Comparison of ENCODE assay signal across 31 cellular contexts in genomic region chr4:103938488-103938887, GRCh38.
"Had no signal": no experiment of that assay in that cellular context is flagged by ENCODE, and none has a peak within 500 bp of the region (broad histone marks: within the 10 kb centered on the region; RNA-seq: fewer than 3 reads in every experiment).

No MANE protein-coding gene starts in this region.

- H3K4me1 Mint-ChIP-seq: naive thymus-derived CD4-positive, alpha-beta T cell; nephron progenitor cell; stimulated activated naive CD8-positive, alpha-beta T cell treated with anti-CD3 and anti-CD28 coated beads, Interleukin-15, amount 100 ng/mL, for 72 hours had no signal

- H3K27ac Mint-ChIP-seq: naive thymus-derived CD4-positive, alpha-beta T cell; natural killer cell treated with Interleukin-12 subunit alpha and Interleukin-12 subunit beta and Interleukin-15 and Interleukin-18, amount 100 ng/mL, for 72 hours; nephron progenitor cell; progenitor cell of endocrine pancreas; type B pancreatic cell had no signal

- H3K4me2 ChIP-seq: smooth muscle cell had no signal

- H3K79me2 ChIP-seq: parathyroid adenoma had no signal

- H3K4me3 Mint-ChIP-seq: naive thymus-derived CD4-positive, alpha-beta T cell; natural killer cell treated with Interleukin-12 subunit alpha and Interleukin-12 subunit beta and Interleukin-15 and Interleukin-18, amount 100 ng/mL, for 72 hours; nephron progenitor cell; neural crest cell; stimulated activated naive CD8-positive, alpha-beta T cell treated with anti-CD3 and anti-CD28 coated beads, Interleukin-15, amount 100 ng/mL, for 72 hours; type B pancreatic cell had no signal

- H3K36me3 Mint-ChIP-seq: naive thymus-derived CD4-positive, alpha-beta T cell; natural killer cell treated with Interleukin-12 subunit alpha and Interleukin-12 subunit beta and Interleukin-15 and Interleukin-18, amount 100 ng/mL, for 72 hours; type B pancreatic cell had no signal

- H3K9ac ChIP-seq: parathyroid adenoma had no signal

- H3K9me3 ChIP-seq: ovary, psoas muscle, suprapubic skin, testis, tibial artery, transverse colon, vagina had no signal

- H3K36me3 ChIP-seq: ovary, spleen, suprapubic skin, tibial artery, transverse colon, vagina had no signal

- H3K4me1 ChIP-seq: parathyroid adenoma, psoas muscle, spleen, suprapubic skin, testis, tibial artery, transverse colon, vagina had no signal

- ATAC-seq: naive thymus-derived CD4-positive, alpha-beta T cell; natural killer cell treated with Interleukin-12 subunit alpha and Interleukin-12 subunit beta and Interleukin-15 and Interleukin-18, amount 100 ng/mL, for 72 hours; psoas muscle; right cardiac atrium; sciatic nerve; stimulated activated naive CD8-positive, alpha-beta T cell treated with anti-CD3 and anti-CD28 coated beads, Interleukin-15, amount 100 ng/mL, for 72 hours; stimulated activated naive CD8-positive, alpha-beta T cell treated with anti-CD3 and anti-CD28 coated beads, Interleukin-15, Interleukin-2, amounts not matched to agents 100 U/mL and 50 U/mL, for 24 hours had no signal

- H3K27me3 ChIP-seq: ovary, spleen, suprapubic skin, testis, transverse colon, vagina had no signal

- H3K9me3 Mint-ChIP-seq: natural killer cell treated with Interleukin-12 subunit alpha and Interleukin-12 subunit beta and Interleukin-15 and Interleukin-18, amount 100 ng/mL, for 72 hours; stimulated activated naive CD8-positive, alpha-beta T cell treated with anti-CD3 and anti-CD28 coated beads, Interleukin-15, amount 100 ng/mL, for 72 hours; type B pancreatic cell had no signal

- DNase-seq: naive thymus-derived CD4-positive, alpha-beta T cell; nephron progenitor cell; occipital lobe; ovary; posterior cingulate gyrus; psoas muscle; right cardiac atrium; spleen; stimulated activated CD4-positive, alpha-beta T cell treated with anti-CD3 and anti-CD28 coated beads, Interleukin-12 subunit alpha, Interleukin-12 subunit beta, amount 100 ng/mL, for 4 hours; stimulated activated CD4-positive, alpha-beta T cell treated with anti-CD3 and anti-CD28 coated beads, Interleukin-1b, Interleukin-23, amount 100 ng/mL, for 48 hours; stimulated activated CD4-positive, alpha-beta T cell treated with anti-CD3 and anti-CD28 coated beads, Interleukin-4, amount 100 ng/mL, for 1 hour; stimulated activated CD4-positive, alpha-beta T cell treated with anti-CD3 and anti-CD28 coated beads, Interleukin-4, amount 100 ng/mL, for 4 hours; stimulated activated CD8-positive, alpha-beta memory T cell treated with anti-CD3 and anti-CD28 coated beads, Interleukin-4, amount 100 ng/mL, for 48 hours; stimulated activated naive CD4-positive, alpha-beta T cell; stimulated activated naive CD8-positive, alpha-beta T cell treated with anti-CD3 and anti-CD28 coated beads, Interleukin-15, amount 100 ng/mL, for 72 hours; stimulated activated naive CD8-positive, alpha-beta T cell treated with anti-CD3 and anti-CD28 coated beads, Interleukin-15, Interleukin-2, amounts not matched to agents 100 U/mL and 50 U/mL, for 24 hours; substantia nigra; testis; tibial artery; transverse colon had no signal

- H3K27ac ChIP-seq: ovary, parathyroid adenoma, psoas muscle, skin epidermis, spleen, suprapubic skin, testis, tibial artery, transverse colon, vagina had no signal

- H2AFZ ChIP-seq: parathyroid adenoma had no signal

- FAIRE-seq: urothelium cell line had no signal

- H3K4me3 ChIP-seq: ovary, psoas muscle, skin epidermis, smooth muscle cell, spleen, suprapubic skin, testis, tibial artery, transverse colon, vagina had no signal

- H3K27me3 Mint-ChIP-seq: naive thymus-derived CD4-positive, alpha-beta T cell; natural killer cell treated with Interleukin-12 subunit alpha and Interleukin-12 subunit beta and Interleukin-15 and Interleukin-18, amount 100 ng/mL, for 72 hours; progenitor cell of endocrine pancreas; stimulated activated naive CD8-positive, alpha-beta T cell treated with anti-CD3 and anti-CD28 coated beads, Interleukin-15, amount 100 ng/mL, for 72 hours; type B pancreatic cell had no signal
